In genomic region chr3:123750659-123751420, GRCh38 we compare ENCODE assay signal across 11 cellular contexts.
A peak's percentile ranks its signal among the peaks of the same experiment; 100 is the strongest.
DNase-seq lines count a peak whose midpoint lies in the region; ATAC-seq and TF ChIP-seq lines count a peak whose summit lies in the region.
"Had no signal": no experiment of that assay in that cellular context is flagged by ENCODE, and none has a peak within 500 bp of the region (broad histone marks: within the 10 kb centered on the region; RNA-seq: fewer than 3 reads in every experiment).

No MANE protein-coding gene starts in this region.

- TF ChIP-seq POLR2A in body of pancreas (IDR thresholded peaks at IDR 0.05), result no peak
- no peak for TF ChIP-seq POLR2A in upper lobe of left lung (IDR thresholded peaks at IDR 0.05)

- H3K36me3 ChIP-seq in body of pancreas (replicated peaks in 1 of 2; ENCODE audit: insufficient read depth in 1 of 2, low read depth in 2 of 2) (no peaks in the 10 kb centered on the region), upper lobe of left lung (no peaks in the 10 kb centered on the region)

- H3K4me3 ChIP-seq in body of pancreas (no peak overlapping the region), upper lobe of left lung (no peak overlapping the region)

- H3K27ac ChIP-seq in body of pancreas (peak overlapping the region in 2 of 4 donors; percentile 53 to 64), upper lobe of left lung (peak overlapping the region; percentile 39 to 68 (median 60))
- H3K27ac ChIP-seq: 22Rv1 had no signal

- H3K9me3 ChIP-seq in body of pancreas (no peaks in the 10 kb centered on the region), upper lobe of left lung (no peaks in the 10 kb centered on the region)

- TF ChIP-seq CTCF in body of pancreas (IDR thresholded peaks at IDR 0.05), result no peak
- TF ChIP-seq CTCF in upper lobe of left lung (IDR thresholded peaks at IDR 0.05), result no peak

- TF ChIP-seq EP300 in upper lobe of left lung (IDR thresholded peaks at IDR 0.05), result peak in 2 of 4 donors; percentile 43 to 69

- peak; percentile 51 for ATAC-seq in body of pancreas
- peak; percentile 63 to 78 for ATAC-seq in upper lobe of left lung (ENCODE audit: low FRiP score in 2 of 2)
- ATAC-seq in HG02840 (IDR thresholded peaks at IDR 0.05; ENCODE audit: low FRiP score, unreplicated experiment), result no peak

- H3K4me1 ChIP-seq in body of pancreas (peaks cover 26% of the 10 kb centered on the region), upper lobe of left lung (peaks cover 10 to 32% (median 20%) of the 10 kb centered on the region in 4 donors)

- peak; percentile 2 for DNase-seq in DMS53 (lab: John Stamatoyannopoulos, UW)
- no peak for DNase-seq in DMS53 treated with DMSO at 0.1 percent for 48 hours (lab: John Stamatoyannopoulos, UW; ENCODE audit: unreplicated experiment)
- peak in 2 of 4 donors; percentile 27 to 40 for DNase-seq in body of pancreas
- DNase-seq in islet precursor cell, result peak; percentile 92
- no peak for DNase-seq in upper lobe of left lung
- DNase-seq in retina, result no peak
- DNase-seq in activated CD4-positive, alpha-beta T cell treated with anti-CD3 and anti-CD28 coated beads, Interleukin-2, amount 50 U/mL, for 4 hours, result no peak
- DNase-seq: activated naive CD8-positive, alpha-beta T cell treated with anti-CD3 and anti-CD28 coated beads, Interleukin-2, amount 10 ng/mL, durations not matched to agents 7 days and 5 days; NCI-H1930 had no signal

- intact Hi-C loops in body of pancreas (cut with DNase I), result no loop called here

- 62 to 67% methylated on average over 3 of the region's 3 CpGs for WGBS in body of pancreas, 2 donors
- 69 to 80% methylated on average over 3 of the region's 3 CpGs for WGBS in upper lobe of left lung, 2 donors

- H3K27me3 ChIP-seq in body of pancreas, result no peaks in the 10 kb centered on the region
- H3K27me3 ChIP-seq in upper lobe of left lung, result no peaks in the 10 kb centered on the region

Comparison
In these comparisons a context has a peak if more than half of its experiments do, and no peak if none do; other contexts are left out.
1. DNase-seq: peak in DMS53 (single experiment) and islet precursor cell (single experiment); none in DMS53 treated with DMSO at 0.1 percent for 48 hours (single experiment), upper lobe of left lung (0 of 2), retina (single experiment) and activated CD4-positive, alpha-beta T cell treated with anti-CD3 and anti-CD28 coated beads, Interleukin-2, amount 50 U/mL, for 4 hours (0 of 2).